In the genomic region with DNA sequence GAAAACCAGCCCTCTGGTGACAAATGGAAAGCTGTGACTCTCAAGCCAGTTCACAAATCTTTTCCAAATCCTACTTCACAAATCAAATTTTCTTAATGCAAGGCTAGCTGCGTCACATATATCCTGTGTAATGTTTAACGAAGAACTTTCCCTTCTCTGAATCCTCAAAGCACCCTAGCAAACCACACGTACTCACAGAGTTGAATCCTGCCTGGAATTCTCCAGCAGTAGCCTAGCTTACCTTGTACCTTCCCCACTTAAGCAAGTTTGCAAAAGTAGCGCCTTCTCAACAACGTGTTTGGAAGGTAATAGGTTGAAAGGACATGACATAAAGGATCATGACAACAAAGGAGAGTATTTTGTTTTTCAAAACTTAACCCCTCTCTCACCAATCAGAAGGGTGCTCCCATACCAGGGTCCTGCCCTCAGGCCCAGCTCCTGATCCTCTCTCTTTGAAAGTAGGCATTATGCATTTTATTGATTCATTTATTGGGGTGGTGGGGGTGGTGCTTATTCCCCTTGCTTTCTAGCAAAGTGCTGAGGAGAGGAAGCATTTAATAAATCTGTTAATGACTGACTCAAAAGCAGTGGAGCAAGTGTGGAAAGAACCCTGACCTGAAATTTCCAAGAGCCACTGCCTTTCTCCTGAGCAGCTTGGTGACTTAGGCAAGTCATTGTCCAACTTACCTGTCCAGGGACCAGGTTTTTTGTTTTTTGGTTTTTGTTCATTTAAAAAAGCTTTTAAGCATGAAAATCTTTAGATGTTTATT, we compare ENCODE assay signal across 22 cellular contexts.
A peak's percentile ranks its signal among the peaks of the same experiment; 100 is the strongest.
DNase-seq lines count a peak whose midpoint lies in the region; ATAC-seq, FAIRE-seq and TF ChIP-seq lines count a peak whose summit lies in the region.
"Had no signal": no experiment of that assay in that cellular context is flagged by ENCODE, and none has a peak within 500 bp of the region (broad histone marks: within the 10 kb centered on the region; RNA-seq: fewer than 3 reads in every experiment).

No MANE protein-coding gene starts in this region.

- dilution Hi-C loops in IMR-90 (cut with HindIII; ENCODE audit: low sequenced_read_pairs, unreplicated experiment) = no loop called here

- in situ Hi-C loops in Caki2 (cut with HindIII; ENCODE audit: low pct_unique_long_range_greater_than_20kb, low sequenced_read_pairs) = no loop called here
- in situ Hi-C loops in IMR-90 (cut with MboI; ENCODE audit: low sequenced_read_pairs) = no loop called here
- in situ Hi-C loops in KBM-7 (cut with MboI; ENCODE audit: low pct_unique_long_range_greater_than_20kb, low sequenced_read_pairs) = loop anchor here (25.0 kb wide), 1 partner anchor 530 kb away; a partner anchor contains a TSS

- CTCF ChIA-PET in IMR-90 (lab: Yijun Ruan, JAX) = interaction anchor here (0.8 to 1.0 kb wide), 2 partner anchors 537 to 907 kb away, joined by 3 read pairs; no protein-coding TSS in a partner anchor

- no peak overlapping the region for H2BK20ac ChIP-seq in IMR-90 (ENCODE audit: low read depth, low read length)

- H3K23ac ChIP-seq in IMR-90 (ENCODE audit: low read depth, low read length) = no peak overlapping the region

- no peak overlapping the region for H3K4ac ChIP-seq in IMR-90 (ENCODE audit: low read depth, low read length)

- TF ChIP-seq CTCF in IMR-90 (conservative IDR thresholded peaks at IDR 0.05; ENCODE audit: low read depth, low read length) (no peak), kidney (IDR thresholded peaks at IDR 0.05; ENCODE audit: borderline replicate concordance, extremely low read depth, insufficient read depth) (no peak)

- H3K4me1 ChIP-seq in IMR-90 (ENCODE audit: control insufficient read depth, insufficient read depth, low read length) = no peaks in the 10 kb centered on the region
- peaks cover 3 to 4% of the 10 kb centered on the region in 2 donors for H3K4me1 ChIP-seq in kidney (ENCODE audit: control insufficient read depth in 1 of 2, insufficient read depth in 1 of 2, low read depth in 1 of 2, low read length in 2 of 2)
- peaks cover 6% of the 10 kb centered on the region for H3K4me1 ChIP-seq in neuron (ENCODE audit: insufficient read depth, low read length)
- H3K4me1 ChIP-seq: BE2C had no signal

- H3K27ac ChIP-seq in IMR-90 (ENCODE audit: insufficient read depth, low read length) = no peak overlapping the region
- H3K27ac ChIP-seq in kidney (ENCODE audit: low read depth in 2 of 2, low read length in 2 of 2) = peak overlapping the region; percentile 26 to 38

- DNase-seq in Caki2 (ENCODE audit: low read depth) (peak; percentile 46), IMR-90 (no peak), kidney (no peak), KBM-7 (no peak), cerebellar cortex (ENCODE audit: low spot score) (no peak)
- DNase-seq in stimulated activated CD4-positive, alpha-beta T cell treated with anti-CD3 and anti-CD28 coated beads, Interleukin-2, amount 100 ng/mL, for 48 hours = no peak
- no peak for DNase-seq in activated T-cell treated with anti-CD3 and anti-CD28 coated beads, Interleukin-2, amount 50 U/mL, for 48 hours
- DNase-seq: 8988T; ACHN; BE2C; CD8-positive, alpha-beta memory T cell; DMS153; DND-41; H7; NCI-H1092; NCI-H1436 treated with DMSO at 0.1 percent for 48 hours; NCI-H187 treated with DMSO at 0.1 percent for 48 hours; NCI-H526 treated with DMSO at 0.1 percent for 48 hours; SHP77 treated with DMSO at 0.1 percent for 48 hours had no signal

- H3K4me2 ChIP-seq in IMR-90 (ENCODE audit: low read depth, low read length) = no peak overlapping the region

- no peak overlapping the region for H4K8ac ChIP-seq in IMR-90 (ENCODE audit: low read depth in 2 of 2, low read length in 2 of 2)

- no TSS peak for BruUV-seq in IMR-90 (replicated peaks; lab: Mats Ljungman, UMichigan)

- H2AK5ac ChIP-seq in IMR-90 (ENCODE audit: low read depth, low read length) = peak overlapping the region; percentile 17; the same call in 1 of the 2 replicates

- no peak overlapping the region for H3K18ac ChIP-seq in IMR-90 (ENCODE audit: low read depth, low read length)

- no peak for FAIRE-seq in kidney (lab: Jason Lieb, UNC)
- FAIRE-seq: GM19239 had no signal

- intact Hi-C loops in IMR-90 (cut with micrococcal nuclease) (loop anchor here (2.0 kb wide), 1 partner anchor 537 kb away; no protein-coding TSS in a partner anchor), kidney (cut with DNase I) (no loop called here)

- H3K4me3 ChIP-seq in IMR-90 (ENCODE audit: insufficient read depth, low read depth, low read length) = no peak overlapping the region
- H3K4me3 ChIP-seq in kidney (ENCODE audit: low read length in 2 of 2) = no peak overlapping the region
- no peak overlapping the region for H3K4me3 ChIP-seq in neuron (ENCODE audit: low read length)

- H3K79me1 ChIP-seq in IMR-90 (ENCODE audit: low read depth in 1 of 2, low read length in 2 of 2) = peaks cover 4 to 11% of the 10 kb centered on the region in 2 experiments; a peak in 3 of 4 replicates

- H3K36me3 ChIP-seq in IMR-90 (ENCODE audit: control insufficient read depth, insufficient read depth, low read length) = peaks cover 7% of the 10 kb centered on the region
- no peaks in the 10 kb centered on the region for H3K36me3 ChIP-seq in kidney (ENCODE audit: control insufficient read depth in 1 of 2, insufficient read depth in 2 of 2, low read length in 2 of 2)
- no peaks in the 10 kb centered on the region for H3K36me3 ChIP-seq in neuron (ENCODE audit: insufficient read depth, low read length)
- H3K36me3 ChIP-seq: BE2C had no signal

- no peak overlapping the region for H3K56ac ChIP-seq in IMR-90 (ENCODE audit: extremely low read depth, insufficient read depth, low read length)

- no peak overlapping the region for H4K91ac ChIP-seq in IMR-90 (ENCODE audit: insufficient read depth, low read depth, low read length)

- no peak for TF ChIP-seq RAD21 in IMR-90 (IDR thresholded peaks at IDR 0.05; ENCODE audit: low read length)

- no peak overlapping the region for H2BK15ac ChIP-seq in IMR-90 (ENCODE audit: low read depth, low read length)

- no peak overlapping the region for H2BK5ac ChIP-seq in IMR-90 (ENCODE audit: low read depth, low read length, poor library complexity, severe bottlenecking)

- H3K9ac ChIP-seq in IMR-90 (ENCODE audit: low read depth, low read length) = no peak overlapping the region
- H3K9ac ChIP-seq in kidney (ENCODE audit: low read length in 2 of 2) = peak overlapping the region in 1 of 2 donors; percentile 59

- H2AFZ ChIP-seq in IMR-90 (replicated peaks; ENCODE audit: low read length, poor library complexity) (no peak overlapping the region), neuron (ENCODE audit: low read depth, low read length) (peak overlapping the region; percentile 7)

- no peaks in the 10 kb centered on the region for H4K20me1 ChIP-seq in IMR-90 (ENCODE audit: insufficient read depth, low read length)

- H2AK9ac ChIP-seq in IMR-90 (replicated peaks; ENCODE audit: low read depth, low read length, poor library complexity) = no peak overlapping the region

- no peaks in the 10 kb centered on the region for H3K9me1 ChIP-seq in IMR-90 (ENCODE audit: insufficient read depth, low read length)

- H3K9me3 ChIP-seq in IMR-90 (ENCODE audit: control insufficient read depth, insufficient read depth, low read length) (no peaks in the 10 kb centered on the region), kidney (ENCODE audit: control insufficient read depth in 1 of 2, low read length in 2 of 2) (no peaks in the 10 kb centered on the region), neuron (ENCODE audit: low read length) (no peaks in the 10 kb centered on the region)
- H3K9me3 ChIP-seq: BE2C had no signal

- no peak overlapping the region for H2BK120ac ChIP-seq in IMR-90 (ENCODE audit: low read depth, low read length)

- no peak for ATAC-seq in IMR-90 (ENCODE audit: low read depth)
- ATAC-seq: Panc1 had no signal

- H3K27me3 ChIP-seq in IMR-90 (ENCODE audit: control insufficient read depth, insufficient read depth, low read length) (no peaks in the 10 kb centered on the region), neuron (ENCODE audit: insufficient read depth, low read length) (no peaks in the 10 kb centered on the region)

- POLR2A ChIA-PET in IMR-90 (lab: Charles Lee; ENCODE audit: unreplicated experiment) = no interaction called here

- no peak overlapping the region for H4K5ac ChIP-seq in IMR-90 (ENCODE audit: low read depth, low read length)

- no peak for TF ChIP-seq POLR2A in IMR-90 (IDR thresholded peaks at IDR 0.05; ENCODE audit: low read depth, low read length)

- no CpG with 5 or more reads among the region's 5 CpGs for WGBS in IMR-90 (ENCODE audit: extremely low coverage in 2 of 2, insufficient read length in 1 of 2), 2 experiments

- no peak overlapping the region for H3K14ac ChIP-seq in IMR-90 (replicated peaks; ENCODE audit: low read depth, low read length)

TF ChIP-seq in IMR-90, 13 proteins besides CTCF, POLR2A, EP300 and RAD21:
- TF ChIP-seq MAZ (IDR thresholded peaks at IDR 0.05; ENCODE audit: borderline replicate concordance, low read depth, low read length) (no peak), SMC3 (IDR thresholded peaks at IDR 0.05; ENCODE audit: low read depth, low read length) (no peak), FOS (IDR thresholded peaks at IDR 0.05; ENCODE audit: low read depth, low read length) (no peak), BHLHE40 (IDR thresholded peaks at IDR 0.05; ENCODE audit: low read depth, low read length) (no peak), MAFK (IDR thresholded peaks at IDR 0.05; ENCODE audit: low read depth, low read length) (no peak), CHD1 (IDR thresholded peaks at IDR 0.05; ENCODE audit: low read depth, low read length) (no peak), RCOR1 (IDR thresholded peaks at IDR 0.05; ENCODE audit: insufficient replicate concordance, low read length) (no peak), CEBPB (IDR thresholded peaks at IDR 0.05; ENCODE audit: low read depth, low read length) (no peak), NFE2L2 (IDR thresholded peaks at IDR 0.05; ENCODE audit: low read depth, low read length) (no peak)
- TF ChIP-seq, protein P1, sequence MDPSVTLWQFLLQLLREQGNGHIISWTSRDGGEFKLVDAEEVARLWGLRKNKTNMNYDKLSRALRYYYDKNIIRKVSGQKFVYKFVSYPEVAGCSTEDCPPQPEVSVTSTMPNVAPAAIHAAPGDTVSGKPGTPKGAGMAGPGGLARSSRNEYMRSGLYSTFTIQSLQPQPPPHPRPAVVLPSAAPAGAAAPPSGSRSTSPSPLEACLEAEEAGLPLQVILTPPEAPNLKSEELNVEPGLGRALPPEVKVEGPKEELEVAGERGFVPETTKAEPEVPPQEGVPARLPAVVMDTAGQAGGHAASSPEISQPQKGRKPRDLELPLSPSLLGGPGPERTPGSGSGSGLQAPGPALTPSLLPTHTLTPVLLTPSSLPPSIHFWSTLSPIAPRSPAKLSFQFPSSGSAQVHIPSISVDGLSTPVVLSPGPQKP (IDR thresholded peaks at IDR 0.05; ENCODE audit: borderline replicate concordance, low read depth, low read length) = no peak
